29 cellular contexts compared by ENCODE assay signal in the genomic region with DNA sequence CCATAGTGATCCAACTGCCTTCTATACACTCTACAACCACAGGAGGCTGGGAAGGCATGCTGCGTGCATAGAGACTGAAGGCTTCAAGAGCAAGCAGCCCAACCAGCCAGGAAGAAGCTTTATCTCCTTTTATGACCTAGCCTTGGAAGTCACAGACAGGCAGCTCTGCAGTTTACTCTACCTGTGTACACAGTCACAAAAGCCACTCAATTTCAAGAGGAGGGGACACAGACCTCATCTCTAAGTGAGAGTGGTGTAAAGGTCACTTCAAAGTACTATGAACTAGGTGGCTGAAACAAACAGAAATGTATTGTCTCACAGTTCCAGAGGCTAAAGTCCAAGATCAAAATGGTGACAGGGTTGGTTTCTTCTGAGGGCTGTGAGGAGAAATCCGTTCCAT.
DNase-seq lines count a peak whose midpoint lies in the region; ATAC-seq and TF ChIP-seq lines count a peak whose summit lies in the region.
"Had no signal": no experiment of that assay in that cellular context is flagged by ENCODE, and none has a peak within 500 bp of the region (broad histone marks: within the 10 kb centered on the region; RNA-seq: fewer than 3 reads in every experiment).

No MANE protein-coding gene starts in this region.

- TF ChIP-seq CTCF in transverse colon (IDR thresholded peaks at IDR 0.05): no peak

- H3K27me3 ChIP-seq in transverse colon: peaks cover 5% of the 10 kb centered on the region
- H3K27me3 ChIP-seq: ovary had no signal

- intact Hi-C loops in transverse colon (cut with DNase I; ENCODE audit: low total_unique reads): no loop called here

- peak overlapping the region in 1 of 4 donors; percentile 33 for H3K4me3 ChIP-seq in transverse colon
- H3K4me3 ChIP-seq: heart right ventricle, ovary, PC-9 had no signal

- ATAC-seq in left lobe of liver: peak; percentile 26
- ATAC-seq: heart right ventricle; Right ventricle myocardium inferior; stimulated activated memory B cell treated with anti-CD40 and anti-IgM and Interleukin-4, amounts not matched to agents 10 μg/mL and 1 μg/mL and 100 μg/mL, for 72 hours had no signal

- TF ChIP-seq EP300 in transverse colon (IDR thresholded peaks at IDR 0.05; ENCODE audit: low read depth): no peak

- in situ Hi-C loops in transverse colon (cut with MboI; ENCODE audit: low pct_ligation_motif_present in 1 of 4, low pct_unique_long_range_greater_than_20kb in 1 of 4, low sequenced_read_pairs in 3 of 4): no loop called here

- H3K9me3 ChIP-seq in transverse colon: no peaks in the 10 kb centered on the region
- H3K9me3 ChIP-seq: ovary, SK-N-SH had no signal

- H3K36me3 ChIP-seq in transverse colon: no peaks in the 10 kb centered on the region
- H3K36me3 ChIP-seq: heart right ventricle, ovary had no signal

- TF ChIP-seq POLR2A in transverse colon (IDR thresholded peaks at IDR 0.05): peak; percentile 47

- H3K4me1 ChIP-seq in transverse colon: peaks cover 3 to 32% (median 17%) of the 10 kb centered on the region in 4 donors
- H3K4me1 ChIP-seq: heart right ventricle had no signal

- DNase-seq in NCI-H345 (lab: John Stamatoyannopoulos, UW): peak; percentile 68
- no peak for DNase-seq in NCI-H345 treated with DMSO at 0.1 percent for 48 hours (lab: John Stamatoyannopoulos, UW; ENCODE audit: unreplicated experiment)
- DNase-seq in NCI-H2029 treated with DMSO at 0.1 percent for 48 hours (lab: John Stamatoyannopoulos, UW): peak; percentile 65
- no peak for DNase-seq in left lobe of liver (ENCODE audit: low spot score)
- peak; percentile 51 for DNase-seq in transverse colon
- DNase-seq in NCI-H1436 treated with DMSO at 0.1 percent for 48 hours (lab: John Stamatoyannopoulos, UW): no peak
- DNase-seq in NCI-H2081 (lab: John Stamatoyannopoulos, UW): no peak
- DNase-seq in OCI-M1 (lab: John Stamatoyannopoulos, UW): no peak
- DNase-seq: 8988T; activated CD4-positive, CD25-positive, alpha-beta regulatory T cell; activated effector memory CD4-positive, alpha-beta T cell treated with anti-CD3 and anti-CD28 coated beads, Interleukin-2, amount 50 U/mL, for 16 hours; activated naive CD8-positive, alpha-beta T cell treated with anti-CD3 and anti-CD28 coated beads, Interleukin-2, amount 10 ng/mL, durations not matched to agents 7 days and 5 days; activated T-cell treated with anti-CD3 and anti-CD28 coated beads, Interleukin-2, amount 50 U/mL, for 24 hours; aorta; C1 segment of cervical spinal cord; heart right ventricle; Karpas-422; kidney glomerular epithelial cell; mammary epithelial cell; MV-4-11; NCI-H1694; NCI-H446; NK-92 treated with Interleukin-12 subunit alpha and Interleukin-12 subunit beta, amount 100 ng/mL, for 24 hours; ovary; PC-9; SK-N-SH had no signal

- 38 to 40% methylated on average over 1 to 2 of the region's 2 CpGs for WGBS in transverse colon (ENCODE audit: low coverage in 1 of 2), 2 donors

- H3K27ac ChIP-seq in transverse colon: peak overlapping the region; percentile 59 to 81 (median 72)
- H3K27ac ChIP-seq: heart right ventricle, HL-60, ovary, PC-9 had no signal

Comparison
In these comparisons a context has a peak if more than half of its experiments do, and no peak if none do; other contexts are left out.
1. DNase-seq: peak in NCI-H345 (single experiment), NCI-H2029 treated with DMSO at 0.1 percent for 48 hours (single experiment) and transverse colon (single experiment); none in NCI-H345 treated with DMSO at 0.1 percent for 48 hours (single experiment), left lobe of liver (single experiment), NCI-H1436 treated with DMSO at 0.1 percent for 48 hours (single experiment), NCI-H2081 (0 of 2) and OCI-M1 (single experiment).